In the genomic region with DNA sequence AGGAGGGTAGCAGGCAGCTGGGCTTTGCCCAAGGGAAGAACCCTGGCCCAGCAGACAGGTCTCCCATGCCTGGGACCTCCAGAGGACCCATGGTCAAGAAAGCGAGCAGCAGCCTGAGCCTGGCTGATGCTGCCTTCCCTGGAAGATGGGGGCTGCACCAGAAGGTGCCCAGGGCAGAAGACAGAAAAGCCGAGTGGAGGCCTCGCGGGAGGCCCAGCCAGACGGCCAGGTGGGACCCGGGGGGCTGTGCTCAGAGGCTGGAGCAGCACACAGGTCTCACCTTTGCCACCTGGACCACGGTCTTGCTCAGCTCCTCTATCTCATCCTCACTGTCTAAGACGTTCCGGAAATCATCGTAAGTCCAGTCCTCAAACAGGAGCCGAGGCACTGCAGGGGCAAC, we compare ENCODE assay signal across 8 cellular contexts.
"Had no signal": no experiment of that assay in that cellular context is flagged by ENCODE, and none has a peak within 500 bp of the region (broad histone marks: within the 10 kb centered on the region; RNA-seq: fewer than 3 reads in every experiment).

No MANE protein-coding gene starts in this region.

- FAIRE-seq: G401.6, GM12878, GM12891, GM12892, GM18507, GM19239 had no signal

- H3K4me3 ChIP-seq: GM12878 had no signal

- DNase-seq: GDM1, GF-D8 had no signal

- ATAC-seq: GM12878 had no signal
